1 cellular context compared by ENCODE assay signal in the genomic region with DNA sequence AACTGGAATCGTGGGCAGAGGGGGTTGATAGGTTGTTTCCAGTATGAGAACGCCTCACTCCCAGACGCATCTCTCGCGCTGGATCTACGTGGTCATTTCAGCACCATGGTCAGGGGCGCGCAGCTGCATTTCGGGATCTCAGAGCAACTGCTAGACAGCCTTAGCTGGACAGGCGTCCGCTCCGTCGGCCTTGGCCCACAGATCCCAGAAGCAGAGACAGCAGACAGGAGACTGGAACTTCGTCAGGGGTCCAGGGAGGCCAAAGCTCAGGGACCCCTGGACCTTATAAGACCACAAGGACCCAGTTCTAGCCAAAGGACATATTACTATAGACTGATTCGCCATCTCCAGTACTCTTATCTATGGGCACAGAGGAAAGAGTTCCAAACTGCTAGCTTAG.
TF ChIP-seq lines count a peak whose summit lies in the region.

No MANE protein-coding gene starts in this region.

TF ChIP-seq in H1, 55 proteins besides CTCF, POLR2A, EP300 and RAD21:
- TF ChIP-seq SIN3A (conservative IDR thresholded peaks at IDR 0.05 in 1 of 2, IDR thresholded peaks at IDR 0.05 in 1 of 2; ENCODE audit: low read depth in 1 of 2, low read length in 2 of 2) (peak; percentile 92 to 96), CREB1 (IDR thresholded peaks at IDR 0.05) (peak; percentile 75), TCF12 (IDR thresholded peaks at IDR 0.05; ENCODE audit: low read depth, low read length) (peak; percentile 46; the same call in 1 of the 2 replicates), SUZ12 (IDR thresholded peaks at IDR 0.05; ENCODE audit: low read length) (no peak), CBX5 (IDR thresholded peaks at IDR 0.05; ENCODE audit: low read depth, low read length) (no peak)
- TF ChIP-seq, protein P1, sequence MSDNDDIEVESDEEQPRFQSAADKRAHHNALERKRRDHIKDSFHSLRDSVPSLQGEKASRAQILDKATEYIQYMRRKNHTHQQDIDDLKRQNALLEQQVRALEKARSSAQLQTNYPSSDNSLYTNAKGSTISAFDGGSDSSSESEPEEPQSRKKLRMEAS (IDR thresholded peaks at IDR 0.05): peak; percentile 41; the same call in 1 of the 2 replicates
